In the genomic region with DNA sequence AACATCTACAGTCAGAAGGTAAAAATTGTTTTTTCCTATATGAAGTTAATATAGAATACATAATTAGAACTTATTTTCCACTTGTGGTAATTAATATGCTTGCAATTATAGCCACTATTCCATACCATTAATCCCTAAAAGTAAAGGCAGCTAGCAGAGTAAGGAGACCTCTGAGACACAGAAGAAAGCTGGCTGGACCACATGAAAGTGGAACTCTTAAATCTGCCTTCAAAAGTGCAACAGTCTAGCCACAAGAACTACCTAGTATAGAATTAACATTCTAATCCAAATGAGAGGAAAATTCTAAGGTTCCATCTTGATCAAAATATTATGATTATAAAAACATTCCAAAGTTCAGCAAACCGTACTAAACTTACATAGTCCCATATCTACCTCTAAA, we compare ENCODE assay signal across 31 cellular contexts.
"Had no signal": no experiment of that assay in that cellular context is flagged by ENCODE, and none has a peak within 500 bp of the region (broad histone marks: within the 10 kb centered on the region; RNA-seq: fewer than 3 reads in every experiment).

No MANE protein-coding gene starts in this region.

- H3K27me3 ChIP-seq: adrenal gland, body of pancreas, cardiac muscle cell, colonic mucosa, dorsolateral prefrontal cortex had no signal

- H3K9me3 ChIP-seq: adrenal gland, body of pancreas, colonic mucosa had no signal

- H3K4me1 ChIP-seq: body of pancreas, colonic mucosa had no signal

- FAIRE-seq: frontal cortex had no signal

- H3K27ac ChIP-seq: body of pancreas, cardiac muscle cell, colonic mucosa, dorsolateral prefrontal cortex, WERI-Rb-1 had no signal

- DNase-seq: activated B cell treated with CpG ODN at 0.5 μM for 24 hours; activated CD4-positive, alpha-beta memory T cell treated with anti-CD3 and anti-CD28 coated beads for 36 hours; activated CD4-positive, alpha-beta T cell treated with anti-CD3 and anti-CD28 coated beads for 48 hours; activated CD8-positive, alpha-beta memory T cell treated with anti-CD3 and anti-CD28 coated beads, Interleukin-2, amount 10 ng/mL, durations not matched to agents 7 days and 5 days; activated CD8-positive, alpha-beta memory T cell treated with anti-CD3 and anti-CD28 coated beads, Interleukin-2, amount 50 U/mL, for 4 hours; activated CD8-positive, alpha-beta T cell treated with anti-CD3 and anti-CD28 coated beads, Interleukin-2, amount 10 ng/mL, durations not matched to agents 7 days and 5 days; activated effector memory CD4-positive, alpha-beta T cell treated with anti-CD3 and anti-CD28 coated beads, Interleukin-2, amount 50 U/mL, for 16 hours; activated naive CD4-positive, alpha-beta T cell treated with anti-CD3 and anti-CD28 coated beads for 36 hours; activated naive CD8-positive, alpha-beta T cell treated with anti-CD3 and anti-CD28 coated beads for 36 hours; activated naive CD8-positive, alpha-beta T cell treated with anti-CD3 and anti-CD28 coated beads, Interleukin-2, amount 50 U/mL, for 24 hours; activated T-cell treated with anti-CD3 and anti-CD28 coated beads, Interleukin-2, amount 50 U/mL, for 1 hour; activated T-cell treated with anti-CD3 and anti-CD28 coated beads, Interleukin-2, amount 50 U/mL, for 48 hours; adrenal gland; amygdala; aorta; body of pancreas; central memory CD4-positive, alpha-beta T cell; cerebellar nuclear complex; colonic mucosa; dorsolateral prefrontal cortex; effector memory CD4-positive, alpha-beta T cell; endodermal cell; head of caudate nucleus; T-helper 1 cell; T-helper 17 cell; T1000; WERI-Rb-1 had no signal

- H3K4me3 ChIP-seq: adrenal gland, body of pancreas, cardiac muscle cell, colonic mucosa, dorsolateral prefrontal cortex had no signal

- ATAC-seq: activated CD4-positive, CD25-positive, alpha-beta regulatory T cell treated with anti-CD3 and anti-CD28 coated beads, Interleukin-2, amount 50 U/mL, for 24 hours; activated CD8-positive, alpha-beta memory T cell treated with anti-CD3 and anti-CD28 coated beads, Interleukin-2, amount 10 ng/mL, durations not matched to agents 7 days and 5 days; activated CD8-positive, alpha-beta T cell treated with anti-CD3 and anti-CD28 coated beads, Interleukin-2, amount 10 ng/mL, durations not matched to agents 7 days and 5 days; activated naive CD8-positive, alpha-beta T cell treated with anti-CD3 and anti-CD28 coated beads, Interleukin-2, amount 50 U/mL, for 24 hours; body of pancreas; esophagus mucosa; T-helper 17 cell had no signal

- H3K36me3 ChIP-seq: adrenal gland, cardiac muscle cell, colonic mucosa, WERI-Rb-1 had no signal
